In genomic region chr10:72997099-72997498, GRCh38 we compare ENCODE assay signal across 2 cellular contexts.
TF ChIP-seq lines count a peak whose summit lies in the region.

No MANE protein-coding gene starts in this region.

TF ChIP-seq in HepG2, 621 proteins besides CTCF, POLR2A, EP300 and RAD21:
- TF ChIP-seq ZNF121 (CRISPR knock-in tag; IDR thresholded peaks at IDR 0.05), result peak; percentile 67; the same call in 1 of the 2 replicates
- no peak for TF ChIP-seq MAFF (IDR thresholded peaks at IDR 0.05; ENCODE audit: low read depth, low read length)

TF ChIP-seq in K562, 482 proteins besides CTCF, POLR2A, EP300 and RAD21:
- no peak for TF ChIP-seq THAP12 (CRISPR knock-in tag; IDR thresholded peaks at IDR 0.05)
- no peak for TF ChIP-seq RFX1 (IDR thresholded peaks at IDR 0.05)
- peak; percentile 46 for TF ChIP-seq RBM25 (IDR thresholded peaks at IDR 0.05; ENCODE audit: low read depth, low read length, severe bottlenecking)
- TF ChIP-seq ZNF121 (CRISPR knock-in tag; conservative IDR thresholded peaks at IDR 0.05), result peak; percentile 85
- no peak for TF ChIP-seq MBD2 (IDR thresholded peaks at IDR 0.05; ENCODE audit: borderline replicate concordance, low read depth)
- TF ChIP-seq KLF13 (tag; IDR thresholded peaks at IDR 0.05; ENCODE audit: borderline replicate concordance, low read depth), result no peak
